1 cellular context compared by ENCODE assay signal in genomic region chr4:70838972-70839536, GRCh38.
A peak's percentile ranks its signal among the peaks of the same experiment; 100 is the strongest.
TF ChIP-seq lines count a peak whose summit lies in the region.

No MANE protein-coding gene starts in this region.

TF ChIP-seq in WTC11, 78 proteins besides CTCF, POLR2A, EP300 and RAD21 (continued from another document):
- 0 out of 2 replicates have a peak, but pooled peaks have one; percentile 37 for TF ChIP-seq ARID4B (CRISPR knock-in tag; IDR thresholded peaks at IDR 0.05; ENCODE audit: borderline replicate concordance)
